In genomic region chr9:35939851-35940250, GRCh38 we compare ENCODE assay signal across 19 cellular contexts. TPM values are rescaled to one million over a fixed set of nuclear protein-coding genes. Genes with fewer than 3 reads are reported as not detected.
"Had no signal": no experiment of that assay in that cellular context is flagged by ENCODE, and none has a peak within 500 bp of the region (broad histone marks: within the 10 kb centered on the region; RNA-seq: fewer than 3 reads in every experiment).

No MANE protein-coding gene starts in this region.

- H3K4me3 ChIP-seq: left ventricle myocardium inferior, psoas muscle, right lobe of liver had no signal

- H3K9me3 Mint-ChIP-seq: nephron; stimulated activated effector memory CD8-positive, alpha-beta T cell treated with anti-CD3 and anti-CD28 coated beads, Interleukin-12 subunit alpha, Interleukin-12 subunit beta, amount 100 ng/mL, for 72 hours had no signal

- H3K27me3 Mint-ChIP-seq: activated CD4-positive, alpha-beta T cell treated with anti-CD3 and anti-CD28 coated beads, Interleukin-2, amount 10 ng/mL, durations not matched to agents 7 days and 5 days; activated CD8-positive, alpha-beta memory T cell treated with anti-CD3 and anti-CD28 coated beads, Interleukin-2, amount 10 ng/mL, durations not matched to agents 7 days and 5 days had no signal

- H3K4me3 Mint-ChIP-seq: activated CD4-positive, alpha-beta T cell treated with anti-CD3 and anti-CD28 coated beads, Interleukin-2, amount 10 ng/mL, durations not matched to agents 7 days and 5 days; activated CD8-positive, alpha-beta memory T cell treated with anti-CD3 and anti-CD28 coated beads, Interleukin-2, amount 10 ng/mL, durations not matched to agents 7 days and 5 days; endodermal cell; memory B cell; nephron; stimulated activated effector memory CD8-positive, alpha-beta T cell treated with anti-CD3 and anti-CD28 coated beads, Interleukin-12 subunit alpha, Interleukin-12 subunit beta, amount 100 ng/mL, for 72 hours; type B pancreatic cell had no signal

- H3K36me3 ChIP-seq: brain microvascular endothelial cell, left ventricle myocardium inferior, right lobe of liver had no signal

- H3K4me1 Mint-ChIP-seq: endodermal cell had no signal

- H3K36me3 Mint-ChIP-seq: memory B cell; stimulated activated effector memory CD8-positive, alpha-beta T cell treated with anti-CD3 and anti-CD28 coated beads, Interleukin-12 subunit alpha, Interleukin-12 subunit beta, amount 100 ng/mL, for 72 hours; type B pancreatic cell had no signal

- H3K27ac Mint-ChIP-seq: endodermal cell; memory B cell; nephron; stimulated activated effector memory CD8-positive, alpha-beta T cell treated with anti-CD3 and anti-CD28 coated beads, Interleukin-12 subunit alpha, Interleukin-12 subunit beta, amount 100 ng/mL, for 72 hours; type B pancreatic cell had no signal

- H3K9me3 ChIP-seq: left ventricle myocardium inferior, psoas muscle, right lobe of liver had no signal

- H3K27me3 ChIP-seq: brain microvascular endothelial cell, right lobe of liver had no signal

- H3K27ac ChIP-seq: brain microvascular endothelial cell, psoas muscle, right lobe of liver had no signal

- DNase-seq: activated CD8-positive, alpha-beta memory T cell treated with anti-CD3 and anti-CD28 coated beads, Interleukin-2, amount 10 ng/mL, durations not matched to agents 7 days and 5 days; activated naive CD4-positive, alpha-beta T cell; amniotic stem cell; brain microvascular endothelial cell; dermis blood vessel endothelial cell; endodermal cell; erythroblast; kidney; left ventricle myocardium inferior; occipital lobe; psoas muscle; right lobe of liver; T1000 had no signal

- ATAC-seq: activated CD8-positive, alpha-beta memory T cell treated with anti-CD3 and anti-CD28 coated beads, Interleukin-2, amount 10 ng/mL, durations not matched to agents 7 days and 5 days; psoas muscle; stimulated activated effector memory CD8-positive, alpha-beta T cell treated with anti-CD3 and anti-CD28 coated beads, Interleukin-12 subunit alpha, Interleukin-12 subunit beta, amount 100 ng/mL, for 72 hours had no signal

- H3K4me1 ChIP-seq: psoas muscle had no signal

RNA-seq across cellular contexts. Expression of gene OR2S2, which starts 18.1 kb away (rescaled TPM):
- total RNA-seq: activated CD4-positive, alpha-beta T cell treated with anti-CD3 and anti-CD28 coated beads, Interleukin-2, amount 10 ng/mL, durations not matched to agents 7 days and 5 days; activated CD8-positive, alpha-beta memory T cell treated with anti-CD3 and anti-CD28 coated beads, Interleukin-2, amount 10 ng/mL, durations not matched to agents 7 days and 5 days; dermis blood vessel endothelial cell; endodermal cell; kidney; left ventricle myocardium inferior; mucosa of gallbladder; occipital lobe; psoas muscle; right lobe of liver had no signal

RNA-seq across cellular contexts. Expression of gene SPAAR, which starts 30.6 kb away (rescaled TPM):
- total RNA-seq: activated CD4-positive, alpha-beta T cell treated with anti-CD3 and anti-CD28 coated beads, Interleukin-2, amount 10 ng/mL, durations not matched to agents 7 days and 5 days; activated CD8-positive, alpha-beta memory T cell treated with anti-CD3 and anti-CD28 coated beads, Interleukin-2, amount 10 ng/mL, durations not matched to agents 7 days and 5 days had no signal

RNA-seq across cellular contexts. Expression of gene HRCT1, which starts 33.8 kb away (rescaled TPM):
- total RNA-seq: activated CD4-positive, alpha-beta T cell treated with anti-CD3 and anti-CD28 coated beads, Interleukin-2, amount 10 ng/mL, durations not matched to agents 7 days and 5 days; activated CD8-positive, alpha-beta memory T cell treated with anti-CD3 and anti-CD28 coated beads, Interleukin-2, amount 10 ng/mL, durations not matched to agents 7 days and 5 days; endodermal cell; occipital lobe had no signal
